1 cellular context compared by ENCODE assay signal in genomic region chr10:87659571-87660483, GRCh38.
TF ChIP-seq lines count a peak whose summit lies in the region.

PAPSS2 (plus strand) TSS chr10:87659878; CDS start chr10:87659982, 104 bp downstream.

TF ChIP-seq in SK-N-SH, 30 proteins besides CTCF, POLR2A, EP300 and RAD21 (continued from another document):
- 0 out of 2 replicates have a peak, but pooled peaks have one; percentile 14 for TF ChIP-seq REST (IDR thresholded peaks at IDR 0.05; ENCODE audit: low read depth, low read length)
- TF ChIP-seq POLR2AphosphoS5 (IDR thresholded peaks at IDR 0.05; ENCODE audit: low read depth, low read length), result no peak
- no peak for TF ChIP-seq NFIC (IDR thresholded peaks at IDR 0.05; ENCODE audit: borderline replicate concordance)
- TF ChIP-seq TAF1 (IDR thresholded peaks at IDR 0.05; ENCODE audit: borderline replicate concordance, low read depth, low read length), result peak; percentile 37; the same call in 1 of the 2 replicates
- no peak for TF ChIP-seq ZBTB33 (IDR thresholded peaks at IDR 0.05; ENCODE audit: borderline replicate concordance, low read depth)
- TF ChIP-seq RCOR1 (IDR thresholded peaks at IDR 0.05; ENCODE audit: low read length), result no peak
- TF ChIP-seq PBX3 (IDR thresholded peaks at IDR 0.05), result no peak
- TF ChIP-seq FOSL2 (IDR thresholded peaks at IDR 0.05; ENCODE audit: borderline replicate concordance, low read depth), result no peak
- TF ChIP-seq ELF1 (IDR thresholded peaks at IDR 0.05), result no peak
- no peak for TF ChIP-seq RXRA (IDR thresholded peaks at IDR 0.05; ENCODE audit: borderline replicate concordance, low read depth)
- TF ChIP-seq JUND (IDR thresholded peaks at IDR 0.05), result no peak
- no peak for TF ChIP-seq MEF2A (IDR thresholded peaks at IDR 0.05; ENCODE audit: borderline replicate concordance, low read depth)
- TF ChIP-seq TCF12 (IDR thresholded peaks at IDR 0.05), result no peak
- no peak for TF ChIP-seq YY1 (IDR thresholded peaks at IDR 0.05; ENCODE audit: low read depth)
- 0 out of 2 replicates have a peak, but pooled peaks have one; percentile 1 for TF ChIP-seq SMC3 (IDR thresholded peaks at IDR 0.05; ENCODE audit: low read depth, low read length)
- TF ChIP-seq FOXJ3 (CRISPR knock-in tag; IDR thresholded peaks at IDR 0.05), result no peak
- no peak for TF ChIP-seq SIN3A (IDR thresholded peaks at IDR 0.05; ENCODE audit: borderline replicate concordance, low read depth, low read length)
- TF ChIP-seq TEAD4 (IDR thresholded peaks at IDR 0.05; ENCODE audit: borderline replicate concordance, insufficient read depth), result no peak
- TF ChIP-seq GABPA (IDR thresholded peaks at IDR 0.05; ENCODE audit: low read depth), result peak; percentile 20; the same call in 1 of the 2 replicates
- TF ChIP-seq MAX (IDR thresholded peaks at IDR 0.05; ENCODE audit: low read depth), result no peak; the same call in none of the 2 replicates
- no peak for TF ChIP-seq USF1 (IDR thresholded peaks at IDR 0.05; ENCODE audit: borderline replicate concordance, low read depth)
